In genomic region chr22:43118953-43119458, GRCh38 we compare ENCODE assay signal across 1 cellular context.
TF ChIP-seq lines count a peak whose summit lies in the region.

No MANE protein-coding gene starts in this region.

TF ChIP-seq in H1, 55 proteins besides CTCF, POLR2A, EP300 and RAD21:
- no peak for TF ChIP-seq TCF12 (IDR thresholded peaks at IDR 0.05; ENCODE audit: low read depth, low read length)
- TF ChIP-seq HDAC2 (IDR thresholded peaks at IDR 0.05; ENCODE audit: borderline replicate concordance in 1 of 2, low read depth in 2 of 2, low read length in 2 of 2): no peak
- TF ChIP-seq JUN (IDR thresholded peaks at IDR 0.05; ENCODE audit: low read depth, low read length): no peak
- TF ChIP-seq MAFK (IDR thresholded peaks at IDR 0.05; ENCODE audit: low read depth, low read length): no peak
- TF ChIP-seq KDM4A (IDR thresholded peaks at IDR 0.05; ENCODE audit: low read depth, low read length, severe bottlenecking): no peak
TF ChIP-seq in H1: peak in this region for 0.
